1 cellular context compared by ENCODE assay signal in the genomic region with DNA sequence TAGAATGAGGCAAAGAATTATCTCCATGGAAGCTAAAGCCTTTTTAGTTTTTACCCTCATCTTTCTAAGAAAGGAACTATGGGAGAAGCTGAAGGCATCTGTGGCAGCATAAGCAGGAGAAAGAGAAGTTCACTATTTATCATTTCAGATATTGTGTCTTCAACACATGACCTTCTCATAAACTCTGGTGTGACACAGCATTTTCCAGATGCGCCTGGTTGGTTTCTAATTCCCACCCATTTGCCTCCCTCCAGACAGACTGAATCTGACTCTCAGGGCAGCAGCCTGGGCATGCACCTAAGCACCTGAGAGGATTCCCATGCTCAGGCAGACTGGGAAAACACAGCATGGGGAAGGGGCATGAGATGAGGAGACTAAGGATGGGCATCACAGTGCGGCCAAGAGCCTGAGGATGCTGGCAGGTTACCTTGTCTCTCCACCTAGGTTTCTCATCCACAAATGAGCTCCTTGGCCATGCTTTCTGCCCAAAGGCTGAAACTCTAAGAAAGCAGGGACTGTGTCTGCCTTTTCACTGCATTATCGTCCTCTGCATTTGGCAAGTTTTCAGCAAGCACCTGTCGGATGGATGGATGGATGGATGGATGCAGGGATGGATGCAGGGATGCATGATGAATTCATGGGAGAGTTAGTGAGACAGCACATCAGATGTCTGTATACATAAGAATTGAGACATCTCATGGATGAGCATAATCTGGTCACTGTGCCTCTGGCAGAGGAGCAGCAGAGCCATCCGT.
TF ChIP-seq lines count a peak whose summit lies in the region.

No MANE protein-coding gene starts in this region.

TF ChIP-seq in HCT116, 20 proteins besides CTCF, POLR2A, EP300 and RAD21 (continued from another document):
- TF ChIP-seq, protein P1, sequence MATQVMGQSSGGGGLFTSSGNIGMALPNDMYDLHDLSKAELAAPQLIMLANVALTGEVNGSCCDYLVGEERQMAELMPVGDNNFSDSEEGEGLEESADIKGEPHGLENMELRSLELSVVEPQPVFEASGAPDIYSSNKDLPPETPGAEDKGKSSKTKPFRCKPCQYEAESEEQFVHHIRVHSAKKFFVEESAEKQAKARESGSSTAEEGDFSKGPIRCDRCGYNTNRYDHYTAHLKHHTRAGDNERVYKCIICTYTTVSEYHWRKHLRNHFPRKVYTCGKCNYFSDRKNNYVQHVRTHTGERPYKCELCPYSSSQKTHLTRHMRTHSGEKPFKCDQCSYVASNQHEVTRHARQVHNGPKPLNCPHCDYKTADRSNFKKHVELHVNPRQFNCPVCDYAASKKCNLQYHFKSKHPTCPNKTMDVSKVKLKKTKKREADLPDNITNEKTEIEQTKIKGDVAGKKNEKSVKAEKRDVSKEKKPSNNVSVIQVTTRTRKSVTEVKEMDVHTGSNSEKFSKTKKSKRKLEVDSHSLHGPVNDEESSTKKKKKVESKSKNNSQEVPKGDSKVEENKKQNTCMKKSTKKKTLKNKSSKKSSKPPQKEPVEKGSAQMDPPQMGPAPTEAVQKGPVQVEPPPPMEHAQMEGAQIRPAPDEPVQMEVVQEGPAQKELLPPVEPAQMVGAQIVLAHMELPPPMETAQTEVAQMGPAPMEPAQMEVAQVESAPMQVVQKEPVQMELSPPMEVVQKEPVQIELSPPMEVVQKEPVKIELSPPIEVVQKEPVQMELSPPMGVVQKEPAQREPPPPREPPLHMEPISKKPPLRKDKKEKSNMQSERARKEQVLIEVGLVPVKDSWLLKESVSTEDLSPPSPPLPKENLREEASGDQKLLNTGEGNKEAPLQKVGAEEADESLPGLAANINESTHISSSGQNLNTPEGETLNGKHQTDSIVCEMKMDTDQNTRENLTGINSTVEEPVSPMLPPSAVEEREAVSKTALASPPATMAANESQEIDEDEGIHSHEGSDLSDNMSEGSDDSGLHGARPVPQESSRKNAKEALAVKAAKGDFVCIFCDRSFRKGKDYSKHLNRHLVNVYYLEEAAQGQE (IDR thresholded peaks at IDR 0.05; ENCODE audit: low read depth), result no peak
